Comparison of ENCODE assay signal across 8 cellular contexts in genomic region chr6:4776493-4776966, GRCh38. TPM values are rescaled to one million over a fixed set of nuclear protein-coding genes. Genes with fewer than 3 reads are reported as not detected.
A peak's percentile ranks its signal among the peaks of the same experiment; 100 is the strongest.
DNase-seq lines count a peak whose midpoint lies in the region; ATAC-seq lines count a peak whose summit lies in the region.

No MANE protein-coding gene starts in this region.

- peaks cover 40 to 43% of the 10 kb centered on the region in 2 donors for H3K4me1 Mint-ChIP-seq in effector memory CD8-positive, alpha-beta T cell (ENCODE audit: low read depth in 2 of 2)
- peaks cover 41 to 47% (median 43%) of the 10 kb centered on the region in 3 donors for H3K4me1 Mint-ChIP-seq in naive B cell

- H3K4me1 ChIP-seq in SJSA1 (replicated peaks), result peaks cover 26% of the 10 kb centered on the region

- peak overlapping the region; percentile 51; the same call in 1 of the 2 replicates for H3K27ac ChIP-seq in SJSA1

- no peaks in the 10 kb centered on the region for H3K27me3 Mint-ChIP-seq in effector memory CD8-positive, alpha-beta T cell
- H3K27me3 Mint-ChIP-seq in naive B cell, result no peaks in the 10 kb centered on the region

- peaks cover 0 to 4% of the 10 kb centered on the region in 2 donors for H3K9me3 Mint-ChIP-seq in effector memory CD8-positive, alpha-beta T cell
- peaks cover 0 to 5% (median 0%) of the 10 kb centered on the region in 7 donors for H3K9me3 Mint-ChIP-seq in naive B cell

- no peak overlapping the region for H3K27ac Mint-ChIP-seq in effector memory CD8-positive, alpha-beta T cell
- no peak overlapping the region for H3K27ac Mint-ChIP-seq in naive B cell

- peak; percentile 33 for DNase-seq in activated gamma-delta T cell treated with Interleukin-2 at 50 U/mL for 16 hours
- no peak for DNase-seq in activated gamma-delta T cell (lab: John Stamatoyannopoulos, UW)
- peak in 1 of 2 experiments; percentile 54 for DNase-seq in SJSA1 (ENCODE audit: low read depth in 1 of 2, low spot score in 2 of 2)
- no peak for DNase-seq in effector memory CD8-positive, alpha-beta T cell
- no peak for DNase-seq in naive B cell
- DNase-seq in left lobe of liver (ENCODE audit: low spot score), result no peak
- no peak for DNase-seq in SKM-1 treated with dmso at 0.1 percent for 144 hours (lab: John Stamatoyannopoulos, UW; ENCODE audit: unreplicated experiment)

- no peaks in the 10 kb centered on the region for H3K27me3 ChIP-seq in SJSA1 (replicated peaks)

- peak overlapping the region in 1 of 2 donors; percentile 88 for H3K4me3 Mint-ChIP-seq in effector memory CD8-positive, alpha-beta T cell
- peak overlapping the region in 3 of 8 donors; percentile 66 to 90 (median 85) for H3K4me3 Mint-ChIP-seq in naive B cell

- peaks cover 7% of the 10 kb centered on the region for H3K36me3 Mint-ChIP-seq in effector memory CD8-positive, alpha-beta T cell (ENCODE audit: insufficient read depth)
- no peaks in the 10 kb centered on the region for H3K36me3 Mint-ChIP-seq in naive B cell

- peak overlapping the region; percentile 70 for H3K4me3 ChIP-seq in SJSA1

- H3K36me3 ChIP-seq in SJSA1, result peaks cover 15% of the 10 kb centered on the region; the same call in 1 of the 2 replicates

- ATAC-seq in HG02759 (IDR thresholded peaks at IDR 0.05; ENCODE audit: unreplicated experiment) (peak; percentile 18), naive B cell (ENCODE audit: low read depth in 2 of 2) (peak; percentile 13 to 15), left lobe of liver (no peak)
- ATAC-seq in effector memory CD8-positive, alpha-beta T cell (replicated peaks), result peak; percentile 2

- peaks cover 6% of the 10 kb centered on the region; the same call in 1 of the 2 replicates for H3K9me3 ChIP-seq in SJSA1 (replicated peaks)

RNA-seq across cellular contexts. Expression of gene CDYL, which starts 0.3 kb away (rescaled TPM):
- 23.9 and 36.1 TPM in 2 replicates for total RNA-seq in SJSA1 (2014; rRNA removed; shearing (Covaris generic))
- 1 to 10 TPM; 5.5 to 9.8 (median 7.8) TPM for polyA plus RNA-seq in naive B cell (ENCODE audit: low read depth in 6 of 6)
- total RNA-seq in left lobe of liver, result 11.8 TPM
